Comparison of ENCODE assay signal across 9 cellular contexts in the genomic region with DNA sequence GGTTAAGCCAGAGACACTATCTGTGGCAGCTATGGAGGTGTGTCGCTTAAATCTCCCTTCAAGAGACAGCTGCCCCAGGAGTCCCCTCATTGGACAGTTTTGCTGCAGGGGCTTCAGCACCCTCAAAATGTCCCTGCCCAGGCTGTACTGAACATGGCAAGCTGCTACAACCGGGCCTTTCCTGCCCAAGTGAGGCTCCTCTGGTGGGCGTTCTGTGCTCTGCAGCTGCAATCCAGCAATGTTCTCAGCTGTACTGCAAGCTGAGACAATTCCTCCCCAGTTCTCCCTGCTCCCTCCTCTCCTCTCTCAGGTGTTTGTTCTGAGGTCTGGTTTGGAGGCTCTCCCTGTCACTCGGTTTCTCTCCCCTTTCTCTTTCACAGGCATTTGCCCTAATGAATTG.
A peak's percentile ranks its signal among the peaks of the same experiment; 100 is the strongest.
DNase-seq lines count a peak whose midpoint lies in the region; ATAC-seq and TF ChIP-seq lines count a peak whose summit lies in the region.
"Had no signal": no experiment of that assay in that cellular context is flagged by ENCODE, and none has a peak within 500 bp of the region (broad histone marks: within the 10 kb centered on the region; RNA-seq: fewer than 3 reads in every experiment).

No MANE protein-coding gene starts in this region.

- POLR2A ChIA-PET in PC-9 (lab: Charles Lee; ENCODE audit: unreplicated experiment) = no interaction called here

- H3K36me3 ChIP-seq in PC-9 (ENCODE audit: low read depth) (no peaks in the 10 kb centered on the region), Karpas-422 (ENCODE audit: insufficient read depth, low read length) (no peaks in the 10 kb centered on the region)

- H4K20me1 ChIP-seq in PC-9 (ENCODE audit: insufficient read depth) = no peaks in the 10 kb centered on the region
- H4K20me1 ChIP-seq in Karpas-422 (ENCODE audit: insufficient read depth, low read depth, low read length) = no peaks in the 10 kb centered on the region

- CTCF ChIA-PET in PC-9 (lab: Charles Lee) = no interaction called here

- no peaks in the 10 kb centered on the region for H3F3A ChIP-seq in PC-9 (ENCODE audit: insufficient read depth, low read depth)

- no peaks in the 10 kb centered on the region for H3K27me3 ChIP-seq in PC-9 (ENCODE audit: insufficient read depth, low read depth)
- no peaks in the 10 kb centered on the region for H3K27me3 ChIP-seq in Karpas-422 (ENCODE audit: low read length)

- H3K4me2 ChIP-seq in PC-9 (no peak overlapping the region), Karpas-422 (ENCODE audit: low read depth, low read length, poor library complexity, severe bottlenecking) (no peak overlapping the region)

- intact Hi-C loops in PC-9 (cut with micrococcal nuclease; ENCODE audit: unreplicated experiment) = no loop called here

- H3K79me2 ChIP-seq in PC-9 (ENCODE audit: low read depth) (no peaks in the 10 kb centered on the region), Karpas-422 (ENCODE audit: low read length) (no peaks in the 10 kb centered on the region)

- DNase-seq in GM12864 (ENCODE audit: low read depth) = no peak
- no peak for DNase-seq in PC-9
- DNase-seq in foreskin fibroblast = peak in 1 of 2 donors; percentile 26
- no peak for DNase-seq in activated CD8-positive, alpha-beta memory T cell treated with anti-CD3 and anti-CD28 coated beads for 24 hours
- DNase-seq in NCI-H345 treated with DMSO at 0.1 percent for 48 hours (lab: John Stamatoyannopoulos, UW; ENCODE audit: unreplicated experiment) = no peak
- DNase-seq in Karpas-422 = no peak
- DNase-seq: NCI-H1105 had no signal

- H3K9me2 ChIP-seq in PC-9 (ENCODE audit: insufficient read depth) = no peaks in the 10 kb centered on the region
- H3K9me2 ChIP-seq in Karpas-422 (replicated peaks; ENCODE audit: insufficient read depth, low read length) = no peaks in the 10 kb centered on the region

- H3K4me3 ChIP-seq in GM12864 (ENCODE audit: low read depth, low read length) = no peak overlapping the region
- H3K4me3 ChIP-seq in PC-9 = no peak overlapping the region
- H3K4me3 ChIP-seq in foreskin fibroblast (ENCODE audit: low read depth in 1 of 2, low read length in 2 of 2) = no peak overlapping the region
- no peak overlapping the region for H3K4me3 ChIP-seq in Karpas-422 (ENCODE audit: low read length)

- no peak overlapping the region for H2AFZ ChIP-seq in PC-9
- no peak overlapping the region for H2AFZ ChIP-seq in Karpas-422 (ENCODE audit: low read length)

- H3K9ac ChIP-seq in Karpas-422 (ENCODE audit: low read length) = no peak overlapping the region

- TF ChIP-seq CTCF in 22Rv1 (IDR thresholded peaks at IDR 0.05) = peak; percentile 29; the same call in 1 of the 2 replicates
- peak; percentile 69 for TF ChIP-seq CTCF in GM12864 (IDR thresholded peaks at IDR 0.05; ENCODE audit: low read depth, low read length, missing control alignments)
- TF ChIP-seq CTCF in PC-9 (conservative IDR thresholded peaks at IDR 0.05) = peak; percentile 45; the same call in 1 of the 2 replicates
- TF ChIP-seq CTCF in foreskin fibroblast (IDR thresholded peaks at IDR 0.05; ENCODE audit: low read depth, low read length) = peak; percentile 35

- H3K9me3 ChIP-seq in PC-9 (ENCODE audit: insufficient read depth, low read depth) (no peaks in the 10 kb centered on the region), Karpas-422 (ENCODE audit: low read length) (no peaks in the 10 kb centered on the region)

- H3K4me1 ChIP-seq in PC-9 (replicated peaks; ENCODE audit: insufficient read depth) (no peaks in the 10 kb centered on the region), Karpas-422 (ENCODE audit: low read length) (no peaks in the 10 kb centered on the region)

- no TSS peak for BruUV-seq in PC-9 (replicated peaks; lab: Mats Ljungman, UMichigan)

- no peak for ATAC-seq in HG03025 (IDR thresholded peaks at IDR 0.05; ENCODE audit: low FRiP score, unreplicated experiment)

- H3K27ac ChIP-seq in 22Rv1 (no peak overlapping the region), PC-9 (no peak overlapping the region), Karpas-422 (ENCODE audit: low read length) (no peak overlapping the region)
